Comparison of ENCODE assay signal across 1 cellular context in the genomic region with DNA sequence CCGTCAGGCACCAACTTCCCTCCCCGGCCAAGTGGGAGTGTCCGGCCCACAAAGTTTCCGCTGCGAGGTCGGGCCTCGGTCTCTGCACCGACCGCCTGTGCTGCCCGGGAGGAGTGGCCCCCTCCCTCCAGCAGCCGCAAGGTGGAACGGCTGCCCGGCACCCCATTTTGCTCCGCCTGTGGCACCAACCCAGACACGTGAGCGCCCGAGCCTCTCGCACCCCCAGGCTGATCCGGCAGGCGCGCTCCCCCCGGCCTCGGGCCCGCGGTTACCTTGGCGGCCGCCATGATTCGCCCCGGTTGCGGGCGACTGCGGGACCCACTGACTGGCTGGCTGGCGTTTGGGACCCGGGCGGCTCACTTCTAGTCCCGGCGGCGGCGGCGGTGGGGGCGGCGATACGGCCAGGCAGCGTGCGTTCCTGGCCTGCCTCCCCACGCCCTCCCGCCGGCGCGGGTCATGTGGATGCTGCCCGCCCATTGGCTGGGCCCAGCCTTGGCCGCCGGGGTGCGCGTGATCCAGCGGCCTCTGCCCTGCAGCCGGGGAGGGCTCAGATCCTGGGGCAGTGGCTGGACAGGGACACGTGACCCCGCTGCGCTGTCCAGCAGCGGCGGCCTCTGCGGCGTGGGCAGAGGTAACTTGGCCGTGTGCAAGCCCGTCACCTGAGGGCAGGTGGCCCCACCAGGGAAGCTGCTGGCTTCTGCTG.
A peak's percentile ranks its signal among the peaks of the same experiment; 100 is the strongest.
TF ChIP-seq lines count a peak whose summit lies in the region.

A gene with protein sequence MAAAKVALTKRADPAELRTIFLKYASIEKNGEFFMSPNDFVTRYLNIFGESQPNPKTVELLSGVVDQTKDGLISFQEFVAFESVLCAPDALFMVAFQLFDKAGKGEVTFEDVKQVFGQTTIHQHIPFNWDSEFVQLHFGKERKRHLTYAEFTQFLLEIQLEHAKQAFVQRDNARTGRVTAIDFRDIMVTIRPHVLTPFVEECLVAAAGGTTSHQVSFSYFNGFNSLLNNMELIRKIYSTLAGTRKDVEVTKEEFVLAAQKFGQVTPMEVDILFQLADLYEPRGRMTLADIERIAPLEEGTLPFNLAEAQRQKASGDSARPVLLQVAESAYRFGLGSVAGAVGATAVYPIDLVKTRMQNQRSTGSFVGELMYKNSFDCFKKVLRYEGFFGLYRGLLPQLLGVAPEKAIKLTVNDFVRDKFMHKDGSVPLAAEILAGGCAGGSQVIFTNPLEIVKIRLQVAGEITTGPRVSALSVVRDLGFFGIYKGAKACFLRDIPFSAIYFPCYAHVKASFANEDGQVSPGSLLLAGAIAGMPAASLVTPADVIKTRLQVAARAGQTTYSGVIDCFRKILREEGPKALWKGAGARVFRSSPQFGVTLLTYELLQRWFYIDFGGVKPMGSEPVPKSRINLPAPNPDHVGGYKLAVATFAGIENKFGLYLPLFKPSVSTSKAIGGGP (minus strand): TSS at position 429 of the 703 bp plus-strand sequence. CDS start 142 bp downstream, at position 287.

TF ChIP-seq in GM12878, 131 proteins besides CTCF, POLR2A, EP300 and RAD21 (continued from another document and continues in another):
- TF ChIP-seq ZNF207 (IDR thresholded peaks at IDR 0.05; ENCODE audit: borderline replicate concordance) (peak; percentile 75; the same call in 1 of the 2 replicates), ZSCAN29 (IDR thresholded peaks at IDR 0.05) (no peak), NFIC (IDR thresholded peaks at IDR 0.05; ENCODE audit: low read depth, low read length) (no peak), HDAC6 (IDR thresholded peaks at IDR 0.05; ENCODE audit: unreplicated experiment) (peak; percentile 39), NR2F1 (conservative IDR thresholded peaks at IDR 0.05) (peak; percentile 84), NBN (IDR thresholded peaks at IDR 0.05) (no peak), SMAD5 (IDR thresholded peaks at IDR 0.05; ENCODE audit: low read depth) (no peak), WRNIP1 (IDR thresholded peaks at IDR 0.05; ENCODE audit: borderline replicate concordance, low read depth, low read length) (no peak), BHLHE40 (IDR thresholded peaks at IDR 0.05; ENCODE audit: borderline replicate concordance in 1 of 2, low read depth in 2 of 2, low read length in 1 of 2) (peak; percentile 66 to 94), CHD1 (IDR thresholded peaks at IDR 0.05; ENCODE audit: low read depth, low read length) (no peak), KDM1A (IDR thresholded peaks at IDR 0.05; ENCODE audit: borderline replicate concordance) (no peak), HCFC1 (IDR thresholded peaks at IDR 0.05; ENCODE audit: low read length) (no peak), RFX5 (IDR thresholded peaks at IDR 0.05; ENCODE audit: low read depth, low read length) (peak; percentile 49; the same call in 1 of the 2 replicates), NRF1 (conservative IDR thresholded peaks at IDR 0.05; ENCODE audit: low read depth, low read length) (no peak), CBFB (IDR thresholded peaks at IDR 0.05; ENCODE audit: low read depth) (0 out of 2 replicates have a peak, but pooled peaks have one; percentile 32), ZBED1 (IDR thresholded peaks at IDR 0.05; ENCODE audit: borderline replicate concordance) (no peak), SMAD1 (IDR thresholded peaks at IDR 0.05; ENCODE audit: low read depth, partially characterized antibody) (no peak), ZNF384 (IDR thresholded peaks at IDR 0.05; ENCODE audit: borderline replicate concordance, low read depth, low read length) (no peak), RB1 (IDR thresholded peaks at IDR 0.05; ENCODE audit: borderline replicate concordance) (no peak), SMARCA5 (IDR thresholded peaks at IDR 0.05) (no peak)
- TF ChIP-seq, protein P1, sequence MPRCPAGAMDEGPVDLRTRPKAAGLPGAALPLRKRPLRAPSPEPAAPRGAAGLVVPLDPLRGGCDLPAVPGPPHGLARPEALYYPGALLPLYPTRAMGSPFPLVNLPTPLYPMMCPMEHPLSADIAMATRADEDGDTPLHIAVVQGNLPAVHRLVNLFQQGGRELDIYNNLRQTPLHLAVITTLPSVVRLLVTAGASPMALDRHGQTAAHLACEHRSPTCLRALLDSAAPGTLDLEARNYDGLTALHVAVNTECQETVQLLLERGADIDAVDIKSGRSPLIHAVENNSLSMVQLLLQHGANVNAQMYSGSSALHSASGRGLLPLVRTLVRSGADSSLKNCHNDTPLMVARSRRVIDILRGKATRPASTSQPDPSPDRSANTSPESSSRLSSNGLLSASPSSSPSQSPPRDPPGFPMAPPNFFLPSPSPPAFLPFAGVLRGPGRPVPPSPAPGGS (IDR thresholded peaks at IDR 0.05; ENCODE audit: borderline replicate concordance, insufficient read depth, low read depth, low read length, poor library complexity, severe bottlenecking): peak; percentile 9
- TF ChIP-seq, protein P2, sequence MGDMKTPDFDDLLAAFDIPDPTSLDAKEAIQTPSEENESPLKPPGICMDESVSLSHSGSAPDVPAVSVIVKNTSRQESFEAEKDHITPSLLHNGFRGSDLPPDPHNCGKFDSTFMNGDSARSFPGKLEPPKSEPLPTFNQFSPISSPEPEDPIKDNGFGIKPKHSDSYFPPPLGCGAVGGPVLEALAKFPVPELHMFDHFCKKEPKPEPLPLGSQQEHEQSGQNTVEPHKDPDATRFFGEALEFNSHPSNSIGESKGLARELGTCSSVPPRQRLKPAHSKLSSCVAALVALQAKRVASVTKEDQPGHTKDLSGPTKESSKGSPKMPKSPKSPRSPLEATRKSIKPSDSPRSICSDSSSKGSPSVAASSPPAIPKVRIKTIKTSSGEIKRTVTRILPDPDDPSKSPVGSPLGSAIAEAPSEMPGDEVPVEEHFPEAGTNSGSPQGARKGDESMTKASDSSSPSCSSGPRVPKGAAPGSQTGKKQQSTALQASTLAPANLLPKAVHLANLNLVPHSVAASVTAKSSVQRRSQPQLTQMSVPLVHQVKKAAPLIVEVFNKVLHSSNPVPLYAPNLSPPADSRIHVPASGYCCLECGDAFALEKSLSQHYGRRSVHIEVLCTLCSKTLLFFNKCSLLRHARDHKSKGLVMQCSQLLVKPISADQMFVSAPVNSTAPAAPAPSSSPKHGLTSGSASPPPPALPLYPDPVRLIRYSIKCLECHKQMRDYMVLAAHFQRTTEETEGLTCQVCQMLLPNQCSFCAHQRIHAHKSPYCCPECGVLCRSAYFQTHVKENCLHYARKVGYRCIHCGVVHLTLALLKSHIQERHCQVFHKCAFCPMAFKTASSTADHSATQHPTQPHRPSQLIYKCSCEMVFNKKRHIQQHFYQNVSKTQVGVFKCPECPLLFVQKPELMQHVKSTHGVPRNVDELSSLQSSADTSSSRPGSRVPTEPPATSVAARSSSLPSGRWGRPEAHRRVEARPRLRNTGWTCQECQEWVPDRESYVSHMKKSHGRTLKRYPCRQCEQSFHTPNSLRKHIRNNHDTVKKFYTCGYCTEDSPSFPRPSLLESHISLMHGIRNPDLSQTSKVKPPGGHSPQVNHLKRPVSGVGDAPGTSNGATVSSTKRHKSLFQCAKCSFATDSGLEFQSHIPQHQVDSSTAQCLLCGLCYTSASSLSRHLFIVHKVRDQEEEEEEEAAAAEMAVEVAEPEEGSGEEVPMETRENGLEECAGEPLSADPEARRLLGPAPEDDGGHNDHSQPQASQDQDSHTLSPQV (IDR thresholded peaks at IDR 0.05): no peak
- TF ChIP-seq, protein P3, sequence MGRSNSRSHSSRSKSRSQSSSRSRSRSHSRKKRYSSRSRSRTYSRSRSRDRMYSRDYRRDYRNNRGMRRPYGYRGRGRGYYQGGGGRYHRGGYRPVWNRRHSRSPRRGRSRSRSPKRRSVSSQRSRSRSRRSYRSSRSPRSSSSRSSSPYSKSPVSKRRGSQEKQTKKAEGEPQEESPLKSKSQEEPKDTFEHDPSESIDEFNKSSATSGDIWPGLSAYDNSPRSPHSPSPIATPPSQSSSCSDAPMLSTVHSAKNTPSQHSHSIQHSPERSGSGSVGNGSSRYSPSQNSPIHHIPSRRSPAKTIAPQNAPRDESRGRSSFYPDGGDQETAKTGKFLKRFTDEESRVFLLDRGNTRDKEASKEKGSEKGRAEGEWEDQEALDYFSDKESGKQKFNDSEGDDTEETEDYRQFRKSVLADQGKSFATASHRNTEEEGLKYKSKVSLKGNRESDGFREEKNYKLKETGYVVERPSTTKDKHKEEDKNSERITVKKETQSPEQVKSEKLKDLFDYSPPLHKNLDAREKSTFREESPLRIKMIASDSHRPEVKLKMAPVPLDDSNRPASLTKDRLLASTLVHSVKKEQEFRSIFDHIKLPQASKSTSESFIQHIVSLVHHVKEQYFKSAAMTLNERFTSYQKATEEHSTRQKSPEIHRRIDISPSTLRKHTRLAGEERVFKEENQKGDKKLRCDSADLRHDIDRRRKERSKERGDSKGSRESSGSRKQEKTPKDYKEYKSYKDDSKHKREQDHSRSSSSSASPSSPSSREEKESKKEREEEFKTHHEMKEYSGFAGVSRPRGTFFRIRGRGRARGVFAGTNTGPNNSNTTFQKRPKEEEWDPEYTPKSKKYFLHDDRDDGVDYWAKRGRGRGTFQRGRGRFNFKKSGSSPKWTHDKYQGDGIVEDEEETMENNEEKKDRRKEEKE (IDR thresholded peaks at IDR 0.05): no peak
- TF ChIP-seq, protein P4, sequence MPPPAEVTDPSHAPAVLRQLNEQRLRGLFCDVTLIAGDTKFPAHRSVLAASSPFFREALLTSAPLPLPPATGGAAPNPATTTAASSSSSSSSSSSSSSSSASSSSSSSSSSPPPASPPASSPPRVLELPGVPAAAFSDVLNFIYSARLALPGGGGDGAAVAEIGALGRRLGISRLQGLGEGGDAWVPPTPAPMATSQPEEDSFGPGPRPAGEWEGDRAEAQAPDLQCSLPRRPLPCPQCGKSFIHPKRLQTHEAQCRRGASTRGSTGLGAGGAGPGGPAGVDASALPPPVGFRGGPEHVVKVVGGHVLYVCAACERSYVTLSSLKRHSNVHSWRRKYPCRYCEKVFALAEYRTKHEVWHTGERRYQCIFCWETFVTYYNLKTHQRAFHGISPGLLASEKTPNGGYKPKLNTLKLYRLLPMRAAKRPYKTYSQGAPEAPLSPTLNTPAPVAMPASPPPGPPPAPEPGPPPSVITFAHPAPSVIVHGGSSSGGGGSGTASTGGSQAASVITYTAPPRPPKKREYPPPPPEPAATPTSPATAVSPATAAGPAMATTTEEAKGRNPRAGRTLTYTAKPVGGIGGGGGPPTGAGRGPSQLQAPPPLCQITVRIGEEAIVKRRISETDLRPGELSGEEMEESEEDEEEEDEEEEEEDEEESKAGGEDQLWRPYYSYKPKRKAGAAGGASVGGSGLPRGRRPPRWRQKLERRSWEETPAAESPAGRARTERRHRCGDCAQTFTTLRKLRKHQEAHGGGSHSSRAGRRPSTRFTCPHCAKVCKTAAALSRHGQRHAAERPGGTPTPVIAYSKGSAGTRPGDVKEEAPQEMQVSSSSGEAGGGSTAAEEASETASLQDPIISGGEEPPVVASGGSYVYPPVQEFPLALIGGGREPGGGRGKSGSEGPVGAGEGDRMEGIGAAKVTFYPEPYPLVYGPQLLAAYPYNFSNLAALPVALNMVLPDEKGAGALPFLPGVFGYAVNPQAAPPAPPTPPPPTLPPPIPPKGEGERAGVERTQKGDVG (CRISPR knock-in tag; IDR thresholded peaks at IDR 0.05): no peak
- TF ChIP-seq, protein P5, sequence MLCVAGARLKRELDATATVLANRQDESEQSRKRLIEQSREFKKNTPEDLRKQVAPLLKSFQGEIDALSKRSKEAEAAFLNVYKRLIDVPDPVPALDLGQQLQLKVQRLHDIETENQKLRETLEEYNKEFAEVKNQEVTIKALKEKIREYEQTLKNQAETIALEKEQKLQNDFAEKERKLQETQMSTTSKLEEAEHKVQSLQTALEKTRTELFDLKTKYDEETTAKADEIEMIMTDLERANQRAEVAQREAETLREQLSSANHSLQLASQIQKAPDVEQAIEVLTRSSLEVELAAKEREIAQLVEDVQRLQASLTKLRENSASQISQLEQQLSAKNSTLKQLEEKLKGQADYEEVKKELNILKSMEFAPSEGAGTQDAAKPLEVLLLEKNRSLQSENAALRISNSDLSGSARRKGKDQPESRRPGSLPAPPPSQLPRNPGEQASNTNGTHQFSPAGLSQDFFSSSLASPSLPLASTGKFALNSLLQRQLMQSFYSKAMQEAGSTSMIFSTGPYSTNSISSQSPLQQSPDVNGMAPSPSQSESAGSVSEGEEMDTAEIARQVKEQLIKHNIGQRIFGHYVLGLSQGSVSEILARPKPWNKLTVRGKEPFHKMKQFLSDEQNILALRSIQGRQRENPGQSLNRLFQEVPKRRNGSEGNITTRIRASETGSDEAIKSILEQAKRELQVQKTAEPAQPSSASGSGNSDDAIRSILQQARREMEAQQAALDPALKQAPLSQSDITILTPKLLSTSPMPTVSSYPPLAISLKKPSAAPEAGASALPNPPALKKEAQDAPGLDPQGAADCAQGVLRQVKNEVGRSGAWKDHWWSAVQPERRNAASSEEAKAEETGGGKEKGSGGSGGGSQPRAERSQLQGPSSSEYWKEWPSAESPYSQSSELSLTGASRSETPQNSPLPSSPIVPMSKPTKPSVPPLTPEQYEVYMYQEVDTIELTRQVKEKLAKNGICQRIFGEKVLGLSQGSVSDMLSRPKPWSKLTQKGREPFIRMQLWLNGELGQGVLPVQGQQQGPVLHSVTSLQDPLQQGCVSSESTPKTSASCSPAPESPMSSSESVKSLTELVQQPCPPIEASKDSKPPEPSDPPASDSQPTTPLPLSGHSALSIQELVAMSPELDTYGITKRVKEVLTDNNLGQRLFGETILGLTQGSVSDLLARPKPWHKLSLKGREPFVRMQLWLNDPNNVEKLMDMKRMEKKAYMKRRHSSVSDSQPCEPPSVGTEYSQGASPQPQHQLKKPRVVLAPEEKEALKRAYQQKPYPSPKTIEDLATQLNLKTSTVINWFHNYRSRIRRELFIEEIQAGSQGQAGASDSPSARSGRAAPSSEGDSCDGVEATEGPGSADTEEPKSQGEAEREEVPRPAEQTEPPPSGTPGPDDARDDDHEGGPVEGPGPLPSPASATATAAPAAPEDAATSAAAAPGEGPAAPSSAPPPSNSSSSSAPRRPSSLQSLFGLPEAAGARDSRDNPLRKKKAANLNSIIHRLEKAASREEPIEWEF (IDR thresholded peaks at IDR 0.05; ENCODE audit: insufficient replicate concordance, low read depth, low read length): no peak
- TF ChIP-seq, protein P6, sequence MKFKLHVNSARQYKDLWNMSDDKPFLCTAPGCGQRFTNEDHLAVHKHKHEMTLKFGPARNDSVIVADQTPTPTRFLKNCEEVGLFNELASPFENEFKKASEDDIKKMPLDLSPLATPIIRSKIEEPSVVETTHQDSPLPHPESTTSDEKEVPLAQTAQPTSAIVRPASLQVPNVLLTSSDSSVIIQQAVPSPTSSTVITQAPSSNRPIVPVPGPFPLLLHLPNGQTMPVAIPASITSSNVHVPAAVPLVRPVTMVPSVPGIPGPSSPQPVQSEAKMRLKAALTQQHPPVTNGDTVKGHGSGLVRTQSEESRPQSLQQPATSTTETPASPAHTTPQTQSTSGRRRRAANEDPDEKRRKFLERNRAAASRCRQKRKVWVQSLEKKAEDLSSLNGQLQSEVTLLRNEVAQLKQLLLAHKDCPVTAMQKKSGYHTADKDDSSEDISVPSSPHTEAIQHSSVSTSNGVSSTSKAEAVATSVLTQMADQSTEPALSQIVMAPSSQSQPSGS (IDR thresholded peaks at IDR 0.05; ENCODE audit: low read length): no peak
- TF ChIP-seq, protein P7, sequence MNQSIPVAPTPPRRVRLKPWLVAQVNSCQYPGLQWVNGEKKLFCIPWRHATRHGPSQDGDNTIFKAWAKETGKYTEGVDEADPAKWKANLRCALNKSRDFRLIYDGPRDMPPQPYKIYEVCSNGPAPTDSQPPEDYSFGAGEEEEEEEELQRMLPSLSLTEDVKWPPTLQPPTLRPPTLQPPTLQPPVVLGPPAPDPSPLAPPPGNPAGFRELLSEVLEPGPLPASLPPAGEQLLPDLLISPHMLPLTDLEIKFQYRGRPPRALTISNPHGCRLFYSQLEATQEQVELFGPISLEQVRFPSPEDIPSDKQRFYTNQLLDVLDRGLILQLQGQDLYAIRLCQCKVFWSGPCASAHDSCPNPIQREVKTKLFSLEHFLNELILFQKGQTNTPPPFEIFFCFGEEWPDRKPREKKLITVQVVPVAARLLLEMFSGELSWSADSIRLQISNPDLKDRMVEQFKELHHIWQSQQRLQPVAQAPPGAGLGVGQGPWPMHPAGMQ (IDR thresholded peaks at IDR 0.05; ENCODE audit: borderline replicate concordance): no peak
